In the genomic region with DNA sequence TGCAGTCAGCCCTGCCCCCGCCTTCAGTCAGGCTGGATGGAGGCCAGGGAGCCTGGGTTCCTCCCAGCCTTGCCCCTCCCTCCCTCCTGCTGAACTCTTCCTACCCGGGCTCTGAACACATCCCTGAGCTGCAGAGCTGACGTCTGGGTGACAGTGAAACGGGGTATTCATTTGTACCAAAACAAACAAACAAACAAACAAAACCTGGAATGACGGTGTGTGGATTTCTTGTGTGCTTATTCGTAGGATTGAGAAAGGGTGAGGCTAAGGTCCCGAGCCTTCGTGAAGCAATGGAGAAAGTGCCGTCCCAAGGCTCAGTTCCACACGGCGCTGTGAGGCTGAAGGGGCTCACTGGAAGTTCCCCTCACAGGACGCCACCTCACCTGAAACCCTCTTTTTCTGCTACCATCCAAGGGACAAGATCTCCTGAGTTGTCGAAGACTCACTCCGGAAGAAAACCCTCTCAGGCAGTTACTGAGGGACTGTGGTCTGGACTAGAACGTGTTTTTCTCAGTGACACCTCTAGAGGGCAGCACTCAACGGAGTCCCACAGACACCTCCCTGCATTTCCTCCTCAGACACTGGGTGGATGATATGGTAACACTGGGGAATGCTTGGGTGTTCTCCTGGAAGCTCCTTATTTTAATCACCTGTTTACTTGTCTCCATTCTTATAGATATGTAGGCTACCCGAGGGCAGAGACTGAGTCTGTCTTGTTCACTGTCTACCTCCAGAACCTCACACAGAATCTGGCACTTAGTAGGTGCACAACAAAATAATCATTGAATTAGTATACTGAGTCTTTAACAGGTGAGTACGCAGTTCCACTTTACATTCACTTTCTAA, we compare ENCODE assay signal across 1 cellular context.
TF ChIP-seq lines count a peak whose summit lies in the region.

No MANE protein-coding gene starts in this region.

TF ChIP-seq in neural cell, 6 proteins besides CTCF, POLR2A, EP300 and RAD21 (continued from another document):
- TF ChIP-seq, protein P1, sequence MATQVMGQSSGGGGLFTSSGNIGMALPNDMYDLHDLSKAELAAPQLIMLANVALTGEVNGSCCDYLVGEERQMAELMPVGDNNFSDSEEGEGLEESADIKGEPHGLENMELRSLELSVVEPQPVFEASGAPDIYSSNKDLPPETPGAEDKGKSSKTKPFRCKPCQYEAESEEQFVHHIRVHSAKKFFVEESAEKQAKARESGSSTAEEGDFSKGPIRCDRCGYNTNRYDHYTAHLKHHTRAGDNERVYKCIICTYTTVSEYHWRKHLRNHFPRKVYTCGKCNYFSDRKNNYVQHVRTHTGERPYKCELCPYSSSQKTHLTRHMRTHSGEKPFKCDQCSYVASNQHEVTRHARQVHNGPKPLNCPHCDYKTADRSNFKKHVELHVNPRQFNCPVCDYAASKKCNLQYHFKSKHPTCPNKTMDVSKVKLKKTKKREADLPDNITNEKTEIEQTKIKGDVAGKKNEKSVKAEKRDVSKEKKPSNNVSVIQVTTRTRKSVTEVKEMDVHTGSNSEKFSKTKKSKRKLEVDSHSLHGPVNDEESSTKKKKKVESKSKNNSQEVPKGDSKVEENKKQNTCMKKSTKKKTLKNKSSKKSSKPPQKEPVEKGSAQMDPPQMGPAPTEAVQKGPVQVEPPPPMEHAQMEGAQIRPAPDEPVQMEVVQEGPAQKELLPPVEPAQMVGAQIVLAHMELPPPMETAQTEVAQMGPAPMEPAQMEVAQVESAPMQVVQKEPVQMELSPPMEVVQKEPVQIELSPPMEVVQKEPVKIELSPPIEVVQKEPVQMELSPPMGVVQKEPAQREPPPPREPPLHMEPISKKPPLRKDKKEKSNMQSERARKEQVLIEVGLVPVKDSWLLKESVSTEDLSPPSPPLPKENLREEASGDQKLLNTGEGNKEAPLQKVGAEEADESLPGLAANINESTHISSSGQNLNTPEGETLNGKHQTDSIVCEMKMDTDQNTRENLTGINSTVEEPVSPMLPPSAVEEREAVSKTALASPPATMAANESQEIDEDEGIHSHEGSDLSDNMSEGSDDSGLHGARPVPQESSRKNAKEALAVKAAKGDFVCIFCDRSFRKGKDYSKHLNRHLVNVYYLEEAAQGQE (IDR thresholded peaks at IDR 0.05; ENCODE audit: borderline replicate concordance) = no peak
TF ChIP-seq in neural cell: peak in this region for 0.
